Comparison of ENCODE assay signal across 17 cellular contexts in the genomic region with DNA sequence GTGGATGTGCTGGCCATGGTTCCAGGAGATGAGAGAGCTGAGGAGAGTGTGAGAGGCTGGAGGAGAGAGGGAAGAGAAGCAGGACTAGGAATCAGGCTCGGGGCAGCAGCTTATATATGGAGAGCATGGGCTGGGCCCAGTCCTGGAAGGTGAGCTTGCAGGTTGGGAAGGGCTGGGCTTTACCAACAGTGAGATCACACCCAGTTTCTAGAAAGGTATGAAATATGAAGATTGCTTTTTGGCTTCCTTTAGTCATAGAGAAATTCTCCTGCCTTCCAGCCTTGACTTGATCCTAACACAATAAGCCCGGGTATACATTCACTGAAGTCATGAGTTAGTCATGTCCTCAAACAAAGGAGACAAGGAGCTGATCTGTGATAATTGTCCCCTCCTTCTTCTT. TPM values are rescaled to one million over a fixed set of nuclear protein-coding genes. Genes with fewer than 3 reads are reported as not detected.
"Had no signal": no experiment of that assay in that cellular context is flagged by ENCODE, and none has a peak within 500 bp of the region (broad histone marks: within the 10 kb centered on the region; RNA-seq: fewer than 3 reads in every experiment).

Gene KRT6A (minus strand): TSS at position 86 of the 400 bp plus-strand sequence. CDS start 69 bp downstream, at position 17.

- H3K4me1 Mint-ChIP-seq: activated CD4-positive, alpha-beta T cell treated with anti-CD3 and anti-CD28 coated beads, Interleukin-2, amount 10 ng/mL, durations not matched to agents 24 days and 14 days had no signal

- H3K36me3 Mint-ChIP-seq: activated naive CD4-positive, alpha-beta T cell treated with anti-CD3 and anti-CD28 coated beads, Interleukin-2, amount 50 U/mL, for 24 hours had no signal

- H3K4me3 Mint-ChIP-seq: activated CD4-positive, alpha-beta T cell treated with anti-CD3 and anti-CD28 coated beads, Interleukin-2, amount 10 ng/mL, durations not matched to agents 24 days and 14 days; activated naive CD4-positive, alpha-beta T cell treated with anti-CD3 and anti-CD28 coated beads, Interleukin-2, amount 50 U/mL, for 24 hours; effector memory CD8-positive, alpha-beta T cell; T-helper 1 cell treated with Interleukin-12 subunit alpha and Interleukin-12 subunit beta and Interleukin-4 antibody, amounts not matched to agents 30 μg/mL and 1 μg/mL, for 36 hours; WTC11 had no signal

- DNase-seq: activated CD4-positive, alpha-beta T cell treated with anti-CD3 and anti-CD28 coated beads, Interleukin-2, amount 10 ng/mL, durations not matched to agents 24 days and 14 days; activated CD8-positive, alpha-beta memory T cell treated with anti-CD3 and anti-CD28 coated beads for 24 hours; amniotic stem cell; body of pancreas; effector memory CD8-positive, alpha-beta T cell; erythroblast; foreskin fibroblast; head of caudate nucleus; mesendoderm; stimulated activated CD4-positive, alpha-beta T cell treated with anti-CD3 and anti-CD28 coated beads, Interleukin-4, amount 100 ng/mL, for 4 hours; trophoblast cell had no signal

- H3K9me3 Mint-ChIP-seq: activated CD4-positive, alpha-beta T cell treated with anti-CD3 and anti-CD28 coated beads, Interleukin-2, amount 10 ng/mL, durations not matched to agents 24 days and 14 days; activated naive CD4-positive, alpha-beta T cell treated with anti-CD3 and anti-CD28 coated beads, Interleukin-2, amount 50 U/mL, for 24 hours; activated T-helper 2 cell treated with anti-CD3 and anti-CD28 coated beads, Interferon-gamma antibody, Interleukin-2, Interleukin-4, amounts not matched to agents 10 μg/mL and 5 μg/mL and 100 μg/mL, durations not matched to agents 14 hours and 24 hours and 36 hours; effector memory CD8-positive, alpha-beta T cell; T-helper 1 cell treated with Interleukin-12 subunit alpha and Interleukin-12 subunit beta and Interleukin-4 antibody, amounts not matched to agents 30 μg/mL and 1 μg/mL, for 36 hours had no signal

- H3K27ac Mint-ChIP-seq: activated CD4-positive, alpha-beta T cell treated with anti-CD3 and anti-CD28 coated beads, Interleukin-2, amount 10 ng/mL, durations not matched to agents 24 days and 14 days; activated naive CD4-positive, alpha-beta T cell treated with anti-CD3 and anti-CD28 coated beads, Interleukin-2, amount 50 U/mL, for 24 hours; activated T-helper 2 cell treated with anti-CD3 and anti-CD28 coated beads, Interferon-gamma antibody, Interleukin-2, Interleukin-4, amounts not matched to agents 10 μg/mL and 5 μg/mL and 100 μg/mL, durations not matched to agents 14 hours and 24 hours and 36 hours; effector memory CD8-positive, alpha-beta T cell; T-helper 1 cell treated with Interleukin-12 subunit alpha and Interleukin-12 subunit beta and Interleukin-4 antibody, amounts not matched to agents 30 μg/mL and 1 μg/mL, for 36 hours; WTC11 had no signal

- H3K27ac ChIP-seq: body of pancreas had no signal

- H3K4me3 ChIP-seq: body of pancreas had no signal

- ATAC-seq: body of pancreas; effector memory CD8-positive, alpha-beta T cell; left lobe of liver; WTC11 had no signal

RNA-seq across cellular contexts. Expression of gene KRT6A, which starts in this region (rescaled TPM):
- total RNA-seq: activated CD4-positive, alpha-beta T cell treated with anti-CD3 and anti-CD28 coated beads, Interleukin-2, amount 10 ng/mL, durations not matched to agents 24 days and 14 days; activated T-helper 2 cell treated with anti-CD3 and anti-CD28 coated beads, Interferon-gamma antibody, Interleukin-2, Interleukin-4, amounts not matched to agents 10 μg/mL and 5 μg/mL and 100 μg/mL, durations not matched to agents 14 hours and 24 hours and 36 hours; body of pancreas; left lobe of liver; osteocyte; WTC11 had no signal
